In genomic region chr1:201259476-201260235, GRCh38 we compare ENCODE assay signal across 12 cellular contexts. TPM values are rescaled to one million over a fixed set of nuclear protein-coding genes. Genes with fewer than 3 reads are reported as not detected.
DNase-seq lines count a peak whose midpoint lies in the region; ATAC-seq and TF ChIP-seq lines count a peak whose summit lies in the region.
"Had no signal": no experiment of that assay in that cellular context is flagged by ENCODE, and none has a peak within 500 bp of the region (broad histone marks: within the 10 kb centered on the region; RNA-seq: fewer than 3 reads in every experiment).

No MANE protein-coding gene starts in this region.

- H3K4me1 ChIP-seq in esophagus squamous epithelium (peaks cover 22 to 37% (median 22%) of the 10 kb centered on the region in 3 donors), neural progenitor cell (peaks cover 4% of the 10 kb centered on the region)
- H3K4me1 ChIP-seq: parathyroid adenoma had no signal

- H3K4me3 Mint-ChIP-seq in neural progenitor cell: no peak overlapping the region
- H3K4me3 Mint-ChIP-seq: dendritic cell treated with granulocyte-macrophage colony-stimulating factor and Interleukin-4, amounts not matched to agents 40 ng/mL and 50 ng/mL, for 4 days had no signal

- H3K27me3 ChIP-seq in esophagus squamous epithelium (peaks cover 0 to 40% (median 0%) of the 10 kb centered on the region in 4 donors), neural progenitor cell (peaks cover 22% of the 10 kb centered on the region)

- H3F3A ChIP-seq in neural progenitor cell (ENCODE audit: low read depth): no peaks in the 10 kb centered on the region

- no peak overlapping the region for H3K9ac ChIP-seq in neural progenitor cell
- H3K9ac ChIP-seq: parathyroid adenoma had no signal

- H3K4me3 ChIP-seq in esophagus squamous epithelium: peak overlapping the region in 3 of 4 donors; percentile 20 to 55 (median 29)
- peak overlapping the region; percentile 39 for H3K4me3 ChIP-seq in neural progenitor cell

- TF ChIP-seq CTCF in esophagus squamous epithelium (IDR thresholded peaks at IDR 0.05) (peak in 3 of 6 experiments; percentile 31 to 51 (median 43)), neural progenitor cell (IDR thresholded peaks at IDR 0.05) (no peak)

- ATAC-seq in GM18520 (IDR thresholded peaks at IDR 0.05; ENCODE audit: unreplicated experiment) (no peak), GM19351 (IDR thresholded peaks at IDR 0.05; ENCODE audit: unreplicated experiment) (no peak)

- H3K4me2 ChIP-seq in neural progenitor cell: peak overlapping the region; percentile 66

- H3K4me1 Mint-ChIP-seq in neural progenitor cell: peaks cover 3% of the 10 kb centered on the region

- no peaks in the 10 kb centered on the region for H3K79me2 ChIP-seq in neural progenitor cell (ENCODE audit: low read depth)
- H3K79me2 ChIP-seq: parathyroid adenoma had no signal

- no peak overlapping the region for H3K27ac Mint-ChIP-seq in neural progenitor cell
- H3K27ac Mint-ChIP-seq: dendritic cell treated with granulocyte-macrophage colony-stimulating factor and Interleukin-4, amounts not matched to agents 40 ng/mL and 50 ng/mL, for 4 days had no signal

- H3K27me3 Mint-ChIP-seq in neural progenitor cell (ENCODE audit: insufficient read depth, low read depth): peaks cover 9% of the 10 kb centered on the region

- H3K36me3 ChIP-seq in esophagus squamous epithelium (no peaks in the 10 kb centered on the region), neural progenitor cell (no peaks in the 10 kb centered on the region)
- H3K36me3 ChIP-seq: transverse colon had no signal

- intact Hi-C loops in esophagus squamous epithelium (cut with DNase I): loop anchor here (5.0 kb wide), 1 partner anchor 88 kb away; no protein-coding TSS in a partner anchor

- peak overlapping the region; percentile 77 to 85 (median 81) for H3K27ac ChIP-seq in esophagus squamous epithelium
- no peak overlapping the region for H3K27ac ChIP-seq in neural progenitor cell
- H3K27ac ChIP-seq: parathyroid adenoma, transverse colon had no signal

- H3K9me3 ChIP-seq in esophagus squamous epithelium: no peaks in the 10 kb centered on the region
- H3K9me3 ChIP-seq in neural progenitor cell (ENCODE audit: low read depth): no peaks in the 10 kb centered on the region
- H3K9me3 ChIP-seq: transverse colon had no signal

- whole genome bisulfite sequencing in esophagus squamous epithelium, 2 donors: 0 to 20% methylated on average over 1 of the region's 28 CpGs

- peak in 1 of 4 donors; percentile 25 for TF ChIP-seq POLR2A in esophagus squamous epithelium (IDR thresholded peaks at IDR 0.05)

- no peaks in the 10 kb centered on the region for H3K9me3 Mint-ChIP-seq in neural progenitor cell
- H3K9me3 Mint-ChIP-seq: dendritic cell treated with granulocyte-macrophage colony-stimulating factor and Interleukin-4, amounts not matched to agents 40 ng/mL and 50 ng/mL, for 4 days had no signal

- DNase-seq in Daoy (ENCODE audit: low read depth) (peak; percentile 83), NCI-H69 (lab: John Stamatoyannopoulos, UW) (peak; percentile 90), esophagus squamous epithelium (lab: John Stamatoyannopoulos, UW) (no peak), neural progenitor cell (ENCODE audit: low spot score) (peak; percentile 27), OCI-M2 (lab: John Stamatoyannopoulos, UW; ENCODE audit: unreplicated experiment) (no peak)
- DNase-seq in stimulated activated CD4-positive, alpha-beta T cell treated with anti-CD3 and anti-CD28 coated beads, Interleukin-12 subunit alpha, Interleukin-12 subunit beta, amount 100 ng/mL, for 4 hours: no peak
- DNase-seq: NCI-H1694 treated with DMSO at 0.1 percent for 48 hours, transverse colon had no signal

- H4K20me1 ChIP-seq in neural progenitor cell (ENCODE audit: low read depth): no peaks in the 10 kb centered on the region

- H3K36me3 Mint-ChIP-seq in neural progenitor cell: no peaks in the 10 kb centered on the region

- H2AFZ ChIP-seq in neural progenitor cell (replicated peaks): peak overlapping the region; percentile 78
- H2AFZ ChIP-seq: parathyroid adenoma had no signal

RNA-seq across cellular contexts. Expression of gene PKP1, which starts 23.6 kb away (rescaled TPM):
- total RNA-seq in Daoy (2014; rRNA removed; shearing (Covaris generic)): 0.18 and 0.34 TPM in 2 replicates
- total RNA-seq in esophagus squamous epithelium (100 to 1,000 TPM; 263 to 706 (median 410) TPM), neural progenitor cell (ENCODE audit: low replicate concordance) (0.02 TPM in 1 of 2 replicates, not detected in the other)

Comparison
In these comparisons a context has a peak if more than half of its experiments do, and no peak if none do; other contexts are left out.
1. DNase-seq: peak in Daoy (single experiment), NCI-H69 (single experiment) and neural progenitor cell (single experiment); none in esophagus squamous epithelium (single experiment), stimulated activated CD4-positive, alpha-beta T cell treated with anti-CD3 and anti-CD28 coated beads, Interleukin-12 subunit alpha, Interleukin-12 subunit beta, amount 100 ng/mL, for 4 hours (single experiment) and OCI-M2 (single experiment).
2. RNA of gene PKP1, which starts 23.6 kb away (total RNA-seq): 263 to 706 TPM in esophagus squamous epithelium; 0.18 to 0.34 TPM in Daoy and 0.02 TPM in neural progenitor cell; every median in the first group is over 100 times any median in the second.